ENCODE assay signal across 1 cellular context in the genomic region with DNA sequence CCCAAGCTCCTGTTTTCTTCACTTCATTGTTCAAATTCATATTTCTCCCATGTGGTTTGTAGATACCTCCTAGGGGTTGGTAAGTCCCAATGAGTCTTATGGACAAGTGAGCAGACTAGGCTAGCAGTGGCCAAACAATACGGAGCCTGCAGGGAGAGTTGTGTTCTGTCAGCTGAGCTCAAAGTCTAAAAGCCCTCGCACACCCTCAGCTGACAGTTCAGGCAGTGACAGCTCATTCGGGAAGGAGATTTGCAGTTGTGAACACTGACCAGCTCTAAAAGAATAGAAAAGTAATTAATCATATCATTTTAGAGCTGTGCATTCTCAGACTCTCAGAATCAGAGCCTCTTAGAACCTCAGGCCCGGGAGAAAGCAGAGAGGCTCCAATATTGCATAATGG.
TF ChIP-seq lines count a peak whose summit lies in the region.

No MANE protein-coding gene starts in this region.

TF ChIP-seq in A549, 52 proteins besides CTCF, POLR2A, EP300 and RAD21 (continued from another document):
- TF ChIP-seq, protein P1, sequence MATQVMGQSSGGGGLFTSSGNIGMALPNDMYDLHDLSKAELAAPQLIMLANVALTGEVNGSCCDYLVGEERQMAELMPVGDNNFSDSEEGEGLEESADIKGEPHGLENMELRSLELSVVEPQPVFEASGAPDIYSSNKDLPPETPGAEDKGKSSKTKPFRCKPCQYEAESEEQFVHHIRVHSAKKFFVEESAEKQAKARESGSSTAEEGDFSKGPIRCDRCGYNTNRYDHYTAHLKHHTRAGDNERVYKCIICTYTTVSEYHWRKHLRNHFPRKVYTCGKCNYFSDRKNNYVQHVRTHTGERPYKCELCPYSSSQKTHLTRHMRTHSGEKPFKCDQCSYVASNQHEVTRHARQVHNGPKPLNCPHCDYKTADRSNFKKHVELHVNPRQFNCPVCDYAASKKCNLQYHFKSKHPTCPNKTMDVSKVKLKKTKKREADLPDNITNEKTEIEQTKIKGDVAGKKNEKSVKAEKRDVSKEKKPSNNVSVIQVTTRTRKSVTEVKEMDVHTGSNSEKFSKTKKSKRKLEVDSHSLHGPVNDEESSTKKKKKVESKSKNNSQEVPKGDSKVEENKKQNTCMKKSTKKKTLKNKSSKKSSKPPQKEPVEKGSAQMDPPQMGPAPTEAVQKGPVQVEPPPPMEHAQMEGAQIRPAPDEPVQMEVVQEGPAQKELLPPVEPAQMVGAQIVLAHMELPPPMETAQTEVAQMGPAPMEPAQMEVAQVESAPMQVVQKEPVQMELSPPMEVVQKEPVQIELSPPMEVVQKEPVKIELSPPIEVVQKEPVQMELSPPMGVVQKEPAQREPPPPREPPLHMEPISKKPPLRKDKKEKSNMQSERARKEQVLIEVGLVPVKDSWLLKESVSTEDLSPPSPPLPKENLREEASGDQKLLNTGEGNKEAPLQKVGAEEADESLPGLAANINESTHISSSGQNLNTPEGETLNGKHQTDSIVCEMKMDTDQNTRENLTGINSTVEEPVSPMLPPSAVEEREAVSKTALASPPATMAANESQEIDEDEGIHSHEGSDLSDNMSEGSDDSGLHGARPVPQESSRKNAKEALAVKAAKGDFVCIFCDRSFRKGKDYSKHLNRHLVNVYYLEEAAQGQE (IDR thresholded peaks at IDR 0.05), result no peak
- TF ChIP-seq HOXB5 (CRISPR knock-in tag; IDR thresholded peaks at IDR 0.05) (no peak), POLR2AphosphoS2 (conservative IDR thresholded peaks at IDR 0.05; ENCODE audit: low read length) (no peak), BHLHE40 (IDR thresholded peaks at IDR 0.05; ENCODE audit: low read depth, low read length) (no peak), CBX8 (IDR thresholded peaks at IDR 0.05) (no peak)
